2 cellular contexts compared by ENCODE assay signal in genomic region chr14:24411468-24412454, GRCh38.
TF ChIP-seq lines count a peak whose summit lies in the region.

No MANE protein-coding gene starts in this region.

TF ChIP-seq in HCT116, 20 proteins besides CTCF, POLR2A, EP300 and RAD21 (continued from another document):
- TF ChIP-seq MAX (IDR thresholded peaks at IDR 0.05) (0 out of 2 replicates have a peak, but pooled peaks have one; percentile 29), EZH2 (IDR thresholded peaks at IDR 0.05) (no peak), YY1 (IDR thresholded peaks at IDR 0.05; ENCODE audit: extremely low read depth, insufficient replicate concordance, low read depth, low read length) (peak; percentile 26), ZBTB33 (IDR thresholded peaks at IDR 0.05; ENCODE audit: extremely low read depth, insufficient replicate concordance, low read length) (no peak), REST (IDR thresholded peaks at IDR 0.05; ENCODE audit: low read depth) (no peak)

TF ChIP-seq in liver, 16 proteins besides CTCF, POLR2A, EP300 and RAD21 (continued from another document):
- TF ChIP-seq GABPA (IDR thresholded peaks at IDR 0.05 in 1 of 2, conservative IDR thresholded peaks at IDR 0.05 in 1 of 2) (no peak), JUND (IDR thresholded peaks at IDR 0.05) (no peak), HNF4G (IDR thresholded peaks at IDR 0.05) (no peak), TAF1 (conservative IDR thresholded peaks at IDR 0.05) (no peak), RXRA (IDR thresholded peaks at IDR 0.05) (no peak), FOXA1 (IDR thresholded peaks at IDR 0.05) (no peak), ZBTB33 (IDR thresholded peaks at IDR 0.05) (no peak), MAX (IDR thresholded peaks at IDR 0.05) (no peak), FOXA2 (IDR thresholded peaks at IDR 0.05) (no peak), REST (IDR thresholded peaks at IDR 0.05) (no peak), YY1 (IDR thresholded peaks at IDR 0.05) (no peak), HNF4A (conservative IDR thresholded peaks at IDR 0.05) (no peak)
